15 cellular contexts compared by ENCODE assay signal in the genomic region with DNA sequence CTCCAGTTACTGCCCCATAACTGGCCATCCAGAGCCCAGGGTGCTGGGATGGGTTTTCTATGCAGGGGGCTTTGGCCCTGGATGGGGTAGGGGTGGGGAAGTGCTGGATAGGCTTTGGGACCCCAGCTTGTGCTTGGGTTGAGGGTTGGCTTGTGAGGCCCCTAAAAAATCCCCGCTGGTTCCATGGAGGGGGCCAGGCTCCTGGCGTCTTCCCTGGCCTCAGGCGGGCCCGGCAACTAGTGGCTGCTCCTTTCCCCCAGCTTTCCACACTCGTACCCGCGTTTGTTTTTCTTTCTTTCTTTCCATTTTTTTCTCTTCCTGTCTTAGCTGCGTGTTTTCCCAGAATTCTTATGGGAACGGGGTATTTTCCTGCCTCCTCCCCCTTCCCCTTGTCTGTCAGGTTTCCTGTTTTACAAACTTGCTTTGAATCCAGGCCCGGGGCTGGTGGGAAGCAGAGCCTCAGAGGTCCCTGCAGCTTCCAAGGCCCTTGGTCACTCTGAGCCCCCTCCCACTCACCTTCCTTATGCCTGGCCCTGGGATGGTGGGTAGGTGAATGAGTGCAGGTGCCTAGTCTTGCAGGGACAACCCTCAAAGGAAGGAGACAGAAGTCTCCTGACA. TPM values are rescaled to one million over a fixed set of nuclear protein-coding genes. Genes with fewer than 3 reads are reported as not detected.
A peak's percentile ranks its signal among the peaks of the same experiment; 100 is the strongest.
DNase-seq lines count a peak whose midpoint lies in the region; ATAC-seq and TF ChIP-seq lines count a peak whose summit lies in the region.
"Had no signal": no experiment of that assay in that cellular context is flagged by ENCODE, and none has a peak within 500 bp of the region (broad histone marks: within the 10 kb centered on the region; RNA-seq: fewer than 3 reads in every experiment).

No MANE protein-coding gene starts in this region.

- DNase-seq in activated CD8-positive, alpha-beta T cell treated with anti-CD3 and anti-CD28 coated beads, Interleukin-2, amount 10 ng/mL, durations not matched to agents 7 days and 5 days: no peak
- DNase-seq in activated CD8-positive, alpha-beta T cell treated with anti-CD3 and anti-CD28 coated beads for 36 hours: no peak
- DNase-seq in esophagus muscularis mucosa (ENCODE audit: extremely low spot score): no peak
- DNase-seq in thoracic aorta (ENCODE audit: low spot score): no peak
- DNase-seq in globus pallidus (ENCODE audit: low spot score): no peak
- DNase-seq in activated CD4-positive, alpha-beta T cell treated with anti-CD3 and anti-CD28 coated beads for 1 hour: no peak
- no peak for DNase-seq in testis
- DNase-seq: 8988T; activated B cell treated with CpG ODN at 0.5 μM for 24 hours; activated T-cell treated with anti-CD3 and anti-CD28 coated beads, Interleukin-2, amount 50 U/mL, for 24 hours; adrenal gland; CD4-positive, alpha-beta T cell; hypothalamus had no signal

- CTCF ChIA-PET in activated CD8-positive, alpha-beta T cell treated with anti-CD3 and anti-CD28 coated beads, Interleukin-2, amount 10 ng/mL, durations not matched to agents 7 days and 5 days (lab: Charles Lee): no interaction called here
- CTCF ChIA-PET in activated CD8-positive, alpha-beta T cell treated with anti-CD3 and anti-CD28 coated beads for 36 hours (lab: Charles Lee): no interaction called here

- H3K4me3 Mint-ChIP-seq in activated CD8-positive, alpha-beta T cell treated with anti-CD3 and anti-CD28 coated beads, Interleukin-2, amount 10 ng/mL, durations not matched to agents 7 days and 5 days: no peak overlapping the region
- H3K4me3 Mint-ChIP-seq in activated CD8-positive, alpha-beta T cell treated with anti-CD3 and anti-CD28 coated beads for 36 hours: no peak overlapping the region
- peak overlapping the region in 2 of 3 experiments; percentile 3 to 15 for H3K4me3 Mint-ChIP-seq in nephron
- H3K4me3 Mint-ChIP-seq: activated B cell treated with CpG ODN at 0.5 μM for 24 hours; activated T-cell treated with anti-CD3 and anti-CD28 coated beads, Interleukin-2, amount 50 U/mL, for 24 hours; CD4-positive, alpha-beta T cell had no signal

- H3K4me1 Mint-ChIP-seq in activated CD8-positive, alpha-beta T cell treated with anti-CD3 and anti-CD28 coated beads, Interleukin-2, amount 10 ng/mL, durations not matched to agents 7 days and 5 days (ENCODE audit: low read depth): peaks cover 51% of the 10 kb centered on the region
- H3K4me1 Mint-ChIP-seq in activated CD8-positive, alpha-beta T cell treated with anti-CD3 and anti-CD28 coated beads for 36 hours (ENCODE audit: low read depth): peaks cover 25% of the 10 kb centered on the region
- H3K4me1 Mint-ChIP-seq in nephron: peaks cover 32% of the 10 kb centered on the region

- H3K27me3 ChIP-seq in esophagus muscularis mucosa: no peaks in the 10 kb centered on the region
- H3K27me3 ChIP-seq in thoracic aorta (replicated peaks; ENCODE audit: insufficient read depth): no peaks in the 10 kb centered on the region
- no peaks in the 10 kb centered on the region for H3K27me3 ChIP-seq in testis
- H3K27me3 ChIP-seq: adrenal gland had no signal

- H3K9me3 Mint-ChIP-seq in activated CD8-positive, alpha-beta T cell treated with anti-CD3 and anti-CD28 coated beads, Interleukin-2, amount 10 ng/mL, durations not matched to agents 7 days and 5 days (ENCODE audit: insufficient read depth): no peaks in the 10 kb centered on the region
- no peaks in the 10 kb centered on the region for H3K9me3 Mint-ChIP-seq in activated CD8-positive, alpha-beta T cell treated with anti-CD3 and anti-CD28 coated beads for 36 hours
- no peaks in the 10 kb centered on the region for H3K9me3 Mint-ChIP-seq in nephron
- H3K9me3 Mint-ChIP-seq: activated B cell treated with CpG ODN at 0.5 μM for 24 hours; activated T-cell treated with anti-CD3 and anti-CD28 coated beads, Interleukin-2, amount 50 U/mL, for 24 hours; CD4-positive, alpha-beta T cell had no signal

- H3K36me3 Mint-ChIP-seq in activated CD8-positive, alpha-beta T cell treated with anti-CD3 and anti-CD28 coated beads, Interleukin-2, amount 10 ng/mL, durations not matched to agents 7 days and 5 days (ENCODE audit: low read depth): no peaks in the 10 kb centered on the region
- H3K36me3 Mint-ChIP-seq in activated CD8-positive, alpha-beta T cell treated with anti-CD3 and anti-CD28 coated beads for 36 hours (ENCODE audit: low read depth): no peaks in the 10 kb centered on the region
- no peaks in the 10 kb centered on the region for H3K36me3 Mint-ChIP-seq in nephron (ENCODE audit: low read depth)

- H3K4me3 ChIP-seq in esophagus muscularis mucosa (peak overlapping the region; percentile 34 to 55 (median 38)), thoracic aorta (peak overlapping the region; percentile 46), testis (no peak overlapping the region)

- WGBS in esophagus muscularis mucosa: 60% methylated on average over 10 of the region's 10 CpGs
- whole genome bisulfite sequencing in testis, 2 donors: 71 to 77% methylated on average over 10 of the region's 10 CpGs

- TF ChIP-seq EP300 in esophagus muscularis mucosa (IDR thresholded peaks at IDR 0.05): no peak

- H3K36me3 ChIP-seq in esophagus muscularis mucosa (peaks cover 16 to 58% (median 36%) of the 10 kb centered on the region in 4 donors), thoracic aorta (peaks cover 17% of the 10 kb centered on the region), testis (ENCODE audit: low read depth, missing control alignments) (no peaks in the 10 kb centered on the region)

- H3K4me1 ChIP-seq in esophagus muscularis mucosa (peaks cover 21 to 51% (median 26%) of the 10 kb centered on the region in 4 donors), thoracic aorta (ENCODE audit: control insufficient read depth in 1 of 2, low read depth in 2 of 2) (peaks cover 23 to 62% of the 10 kb centered on the region in 2 donors), testis (peaks cover 21% of the 10 kb centered on the region)

- H3K27me3 Mint-ChIP-seq in activated CD8-positive, alpha-beta T cell treated with anti-CD3 and anti-CD28 coated beads, Interleukin-2, amount 10 ng/mL, durations not matched to agents 7 days and 5 days (ENCODE audit: low read depth): no peaks in the 10 kb centered on the region
- H3K27me3 Mint-ChIP-seq in activated CD8-positive, alpha-beta T cell treated with anti-CD3 and anti-CD28 coated beads for 36 hours: no peaks in the 10 kb centered on the region
- H3K27me3 Mint-ChIP-seq in nephron (ENCODE audit: low read depth): peaks cover 5% of the 10 kb centered on the region
- H3K27me3 Mint-ChIP-seq: activated B cell treated with CpG ODN at 0.5 μM for 24 hours; activated T-cell treated with anti-CD3 and anti-CD28 coated beads, Interleukin-2, amount 50 U/mL, for 24 hours; CD4-positive, alpha-beta T cell had no signal

- POLR2A ChIA-PET in activated CD8-positive, alpha-beta T cell treated with anti-CD3 and anti-CD28 coated beads, Interleukin-2, amount 10 ng/mL, durations not matched to agents 7 days and 5 days (lab: Charles Lee): no interaction called here
- POLR2A ChIA-PET in activated CD8-positive, alpha-beta T cell treated with anti-CD3 and anti-CD28 coated beads for 36 hours (lab: Charles Lee): interaction anchor here (1.0 to 1.2 kb wide), 2 partner anchors 8 to 32 kb away, joined by 3 to 4 read pairs; no protein-coding TSS in a partner anchor

- peak overlapping the region; percentile 46 to 66 (median 59) for H3K27ac ChIP-seq in esophagus muscularis mucosa (replicated peaks in 1 of 4)
- peak overlapping the region; percentile 93 to 96 for H3K27ac ChIP-seq in thoracic aorta
- H3K27ac ChIP-seq in testis: no peak overlapping the region

- peak overlapping the region; percentile 22 for H3K27ac Mint-ChIP-seq in activated CD8-positive, alpha-beta T cell treated with anti-CD3 and anti-CD28 coated beads, Interleukin-2, amount 10 ng/mL, durations not matched to agents 7 days and 5 days
- H3K27ac Mint-ChIP-seq in activated CD8-positive, alpha-beta T cell treated with anti-CD3 and anti-CD28 coated beads for 36 hours: no peak overlapping the region
- peak overlapping the region; percentile 70 to 93 (median 91) for H3K27ac Mint-ChIP-seq in nephron
- H3K27ac Mint-ChIP-seq: activated B cell treated with CpG ODN at 0.5 μM for 24 hours; activated T-cell treated with anti-CD3 and anti-CD28 coated beads, Interleukin-2, amount 50 U/mL, for 24 hours; CD4-positive, alpha-beta T cell had no signal

- no peak for TF ChIP-seq CTCF in activated CD8-positive, alpha-beta T cell treated with anti-CD3 and anti-CD28 coated beads for 36 hours (IDR thresholded peaks at IDR 0.05)
- no peak for TF ChIP-seq CTCF in esophagus muscularis mucosa (IDR thresholded peaks at IDR 0.05)
- no peak for TF ChIP-seq CTCF in nephron (IDR thresholded peaks at IDR 0.05; ENCODE audit: unreplicated experiment in 3 of 3)
- no peak for TF ChIP-seq CTCF in thoracic aorta (IDR thresholded peaks at IDR 0.05)
- no peak for TF ChIP-seq CTCF in testis (IDR thresholded peaks at IDR 0.05)

- H3K9me3 ChIP-seq in esophagus muscularis mucosa: no peaks in the 10 kb centered on the region
- H3K9me3 ChIP-seq in thoracic aorta: no peaks in the 10 kb centered on the region
- no peaks in the 10 kb centered on the region for H3K9me3 ChIP-seq in testis
- H3K9me3 ChIP-seq: adrenal gland had no signal

- ATAC-seq in activated CD8-positive, alpha-beta T cell treated with anti-CD3 and anti-CD28 coated beads, Interleukin-2, amount 10 ng/mL, durations not matched to agents 7 days and 5 days: no peak
- ATAC-seq in activated CD8-positive, alpha-beta T cell treated with anti-CD3 and anti-CD28 coated beads for 36 hours: no peak
- peak; percentile 42 for ATAC-seq in thoracic aorta (ENCODE audit: insufficient number of reproducible peaks, low FRiP score, low read depth)
- ATAC-seq: HCT116 had no signal

- no peak for TF ChIP-seq POLR2A in esophagus muscularis mucosa (IDR thresholded peaks at IDR 0.05; ENCODE audit: low read depth)
- no peak for TF ChIP-seq POLR2A in testis (IDR thresholded peaks at IDR 0.05)

- intact Hi-C loops in activated CD8-positive, alpha-beta T cell treated with anti-CD3 and anti-CD28 coated beads for 36 hours (cut with micrococcal nuclease): no loop called here
- intact Hi-C loops in esophagus muscularis mucosa (cut with DNase I) (loop anchor here (10.0 kb wide), 1 partner anchor 59 kb away; no protein-coding TSS in a partner anchor), testis (cut with DNase I; ENCODE audit: low total_unique reads) (no loop called here)

RNA-seq across cellular contexts. Expression of gene RGS3, which starts 40.2 kb away (rescaled TPM):
- total RNA-seq in activated CD8-positive, alpha-beta T cell treated with anti-CD3 and anti-CD28 coated beads, Interleukin-2, amount 10 ng/mL, durations not matched to agents 7 days and 5 days: 10 to 100 TPM; 68.9 to 77.2 TPM
- 10 to 100 TPM; 51.0 to 51.5 TPM for total RNA-seq in activated CD8-positive, alpha-beta T cell treated with anti-CD3 and anti-CD28 coated beads for 36 hours
- total RNA-seq in esophagus muscularis mucosa: 100 to 1,000 TPM in 1 of 4 donors, 10 to 100 TPM in 3; 37.3 to 121 (median 68.5) TPM
- total RNA-seq in thoracic aorta: 100 to 1,000 TPM; 170 to 202 TPM
- 100 to 1,000 TPM; 119 to 125 TPM for total RNA-seq in testis
- 84.8 TPM for polyA plus RNA-seq in testis (ENCODE audit: insufficient read depth, low read depth, low replicate concordance)

Comparison
In these comparisons a context has a peak if more than half of its experiments do, and no peak if none do; other contexts are left out.
1. H3K4me3 Mint-ChIP-seq: peak in nephron (2 of 3); none in activated CD8-positive, alpha-beta T cell treated with anti-CD3 and anti-CD28 coated beads, Interleukin-2, amount 10 ng/mL, durations not matched to agents 7 days and 5 days (single experiment) and activated CD8-positive, alpha-beta T cell treated with anti-CD3 and anti-CD28 coated beads for 36 hours (single experiment).
2. H3K27ac ChIP-seq: peak in esophagus muscularis mucosa (4 of 4) and thoracic aorta (2 of 2); none in testis (0 of 2).
3. H3K4me3 ChIP-seq: peak in esophagus muscularis mucosa (4 of 4) and thoracic aorta (single experiment); none in testis (0 of 2).